10 cellular contexts compared by ENCODE assay signal in the genomic region with DNA sequence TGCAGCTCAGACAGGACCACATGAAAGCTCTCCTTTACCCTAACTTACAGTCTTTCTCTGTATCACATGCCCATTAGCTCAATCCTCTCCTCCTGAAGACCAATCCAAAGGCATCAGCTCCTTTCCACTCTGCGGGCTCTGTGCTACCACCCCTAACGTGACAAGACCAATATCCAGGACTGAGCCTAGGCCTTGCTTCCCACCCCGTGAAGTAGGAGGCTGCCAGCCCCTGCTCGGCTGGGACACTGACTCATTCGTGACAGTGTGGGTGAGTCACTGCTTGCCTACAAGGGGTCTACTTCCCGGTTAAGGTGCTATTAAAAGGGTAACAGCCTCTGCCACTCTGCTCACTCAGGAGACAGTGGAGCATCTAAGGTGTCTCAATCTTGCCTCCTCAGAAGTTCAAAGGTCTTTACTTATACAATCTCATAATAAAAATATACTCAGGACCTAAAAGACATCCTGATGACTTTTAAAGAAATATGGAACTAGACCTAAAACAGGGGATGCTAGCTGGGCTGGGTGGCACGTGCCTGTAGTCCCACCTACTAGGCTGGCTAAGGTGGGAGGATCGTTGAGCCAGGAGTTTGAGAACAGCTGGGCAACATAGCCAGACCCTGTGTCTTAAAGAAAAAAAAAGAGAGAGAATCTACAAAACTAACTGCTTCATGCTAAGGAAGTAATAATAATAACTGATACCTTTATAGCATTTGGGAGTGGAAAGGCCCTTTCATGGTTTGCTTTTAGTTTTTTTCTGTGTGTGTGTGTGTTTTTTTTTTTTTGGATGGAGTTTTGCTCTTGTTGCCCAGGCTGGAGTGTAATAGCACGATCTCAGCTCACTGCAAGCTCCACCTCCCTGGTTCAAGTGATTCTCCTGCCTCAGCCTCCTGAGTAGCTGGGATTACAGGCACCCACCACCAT. TPM values are rescaled to one million over a fixed set of nuclear protein-coding genes. Genes with fewer than 3 reads are reported as not detected.
A peak's percentile ranks its signal among the peaks of the same experiment; 100 is the strongest.
DNase-seq lines count a peak whose midpoint lies in the region; ATAC-seq lines count a peak whose summit lies in the region.
"Had no signal": no experiment of that assay in that cellular context is flagged by ENCODE, and none has a peak within 500 bp of the region (broad histone marks: within the 10 kb centered on the region; RNA-seq: fewer than 3 reads in every experiment).

No MANE protein-coding gene starts in this region.

- POLR2A ChIA-PET in activated CD4-positive, alpha-beta T cell treated with anti-CD3 and anti-CD28 coated beads, Interleukin-2, amount 10 ng/mL, durations not matched to agents 7 days and 5 days (lab: Charles Lee) = interaction anchor here (0.7 kb wide), 1 partner anchor 121 kb away, joined by 3 read pairs; no protein-coding TSS in a partner anchor

- DNase-seq in activated CD4-positive, alpha-beta T cell treated with anti-CD3 and anti-CD28 coated beads for 4 hours = peak; percentile 33 to 46
- DNase-seq in activated CD4-positive, alpha-beta T cell treated with anti-CD3 and anti-CD28 coated beads, Interleukin-2, amount 10 ng/mL, durations not matched to agents 7 days and 5 days = no peak
- DNase-seq in activated CD8-positive, alpha-beta memory T cell treated with anti-CD3 and anti-CD28 coated beads, Interleukin-2, amount 50 U/mL, for 48 hours = peak; percentile 71
- DNase-seq in left ventricle myocardium superior = no peak
- no peak for DNase-seq in stimulated activated naive CD8-positive, alpha-beta T cell treated with anti-CD3 and anti-CD28 coated beads, Interleukin-15, amount 100 ng/mL, for 72 hours
- no peak for DNase-seq in NCI-H1105 treated with DMSO at 0.1 percent for 48 hours (lab: John Stamatoyannopoulos, UW)
- no peak for DNase-seq in T-helper 2 cell

- intact Hi-C loops in left ventricle myocardium superior (cut with micrococcal nuclease) = no loop called here

- H3K4me1 Mint-ChIP-seq in activated CD4-positive, alpha-beta T cell treated with anti-CD3 and anti-CD28 coated beads, Interleukin-2, amount 10 ng/mL, durations not matched to agents 7 days and 5 days = no peaks in the 10 kb centered on the region
- H3K4me1 Mint-ChIP-seq in stimulated activated naive CD8-positive, alpha-beta T cell treated with anti-CD3 and anti-CD28 coated beads, Interleukin-15, amount 100 ng/mL, for 72 hours = peaks cover 14% of the 10 kb centered on the region

- H3K4me3 Mint-ChIP-seq in activated CD4-positive, alpha-beta T cell treated with anti-CD3 and anti-CD28 coated beads, Interleukin-2, amount 10 ng/mL, durations not matched to agents 7 days and 5 days = no peak overlapping the region
- H3K4me3 Mint-ChIP-seq in stimulated activated naive CD8-positive, alpha-beta T cell treated with anti-CD3 and anti-CD28 coated beads, Interleukin-15, amount 100 ng/mL, for 72 hours = no peak overlapping the region
- H3K4me3 Mint-ChIP-seq: activated naive CD4-positive, alpha-beta T cell treated with anti-CD3 and anti-CD28 coated beads, Interleukin-2, amount 50 U/mL, for 24 hours; B cell had no signal

- H3K36me3 Mint-ChIP-seq in activated CD4-positive, alpha-beta T cell treated with anti-CD3 and anti-CD28 coated beads, Interleukin-2, amount 10 ng/mL, durations not matched to agents 7 days and 5 days (ENCODE audit: low read depth) = no peaks in the 10 kb centered on the region
- H3K36me3 Mint-ChIP-seq: activated naive CD4-positive, alpha-beta T cell treated with anti-CD3 and anti-CD28 coated beads, Interleukin-2, amount 50 U/mL, for 24 hours had no signal

- CTCF ChIA-PET in activated CD4-positive, alpha-beta T cell treated with anti-CD3 and anti-CD28 coated beads, Interleukin-2, amount 10 ng/mL, durations not matched to agents 7 days and 5 days (lab: Charles Lee) = interaction anchor here (0.7 to 1.3 kb wide), 3 partner anchors 12 to 89 kb away, joined by 3 read pairs; no protein-coding TSS in a partner anchor

- peak; percentile 4 for ATAC-seq in left ventricle myocardium superior
- peak; percentile 44 for ATAC-seq in stimulated activated naive CD8-positive, alpha-beta T cell treated with anti-CD3 and anti-CD28 coated beads, Interleukin-15, amount 100 ng/mL, for 72 hours
- no peak for ATAC-seq in HG03135 (IDR thresholded peaks at IDR 0.05; ENCODE audit: unreplicated experiment)

- H3K27me3 Mint-ChIP-seq in activated CD4-positive, alpha-beta T cell treated with anti-CD3 and anti-CD28 coated beads, Interleukin-2, amount 10 ng/mL, durations not matched to agents 7 days and 5 days = peaks cover under 1% of the 10 kb centered on the region
- peaks cover 13% of the 10 kb centered on the region for H3K27me3 Mint-ChIP-seq in stimulated activated naive CD8-positive, alpha-beta T cell treated with anti-CD3 and anti-CD28 coated beads, Interleukin-15, amount 100 ng/mL, for 72 hours

- H3K9me3 Mint-ChIP-seq in activated CD4-positive, alpha-beta T cell treated with anti-CD3 and anti-CD28 coated beads, Interleukin-2, amount 10 ng/mL, durations not matched to agents 7 days and 5 days = no peaks in the 10 kb centered on the region
- no peaks in the 10 kb centered on the region for H3K9me3 Mint-ChIP-seq in stimulated activated naive CD8-positive, alpha-beta T cell treated with anti-CD3 and anti-CD28 coated beads, Interleukin-15, amount 100 ng/mL, for 72 hours
- H3K9me3 Mint-ChIP-seq: activated naive CD4-positive, alpha-beta T cell treated with anti-CD3 and anti-CD28 coated beads, Interleukin-2, amount 50 U/mL, for 24 hours had no signal

- H3K27ac Mint-ChIP-seq in activated CD4-positive, alpha-beta T cell treated with anti-CD3 and anti-CD28 coated beads, Interleukin-2, amount 10 ng/mL, durations not matched to agents 7 days and 5 days = no peak overlapping the region
- peak overlapping the region in 1 of 2 donors; percentile 14 for H3K27ac Mint-ChIP-seq in stimulated activated naive CD8-positive, alpha-beta T cell treated with anti-CD3 and anti-CD28 coated beads, Interleukin-15, amount 100 ng/mL, for 72 hours
- H3K27ac Mint-ChIP-seq: activated naive CD4-positive, alpha-beta T cell treated with anti-CD3 and anti-CD28 coated beads, Interleukin-2, amount 50 U/mL, for 24 hours; B cell had no signal

RNA-seq across cellular contexts. Expression of gene TMEM44, which starts 55.0 kb away (rescaled TPM):
- 1 to 10 TPM; 1.9 to 2.7 TPM for total RNA-seq in activated CD4-positive, alpha-beta T cell treated with anti-CD3 and anti-CD28 coated beads, Interleukin-2, amount 10 ng/mL, durations not matched to agents 7 days and 5 days
- 5.3 TPM for total RNA-seq in left ventricle myocardium superior

Comparison
In these comparisons a context has a peak if more than half of its experiments do, and no peak if none do; other contexts are left out.
1. DNase-seq: peak in activated CD4-positive, alpha-beta T cell treated with anti-CD3 and anti-CD28 coated beads for 4 hours (2 of 2) and activated CD8-positive, alpha-beta memory T cell treated with anti-CD3 and anti-CD28 coated beads, Interleukin-2, amount 50 U/mL, for 48 hours (single experiment); none in activated CD4-positive, alpha-beta T cell treated with anti-CD3 and anti-CD28 coated beads, Interleukin-2, amount 10 ng/mL, durations not matched to agents 7 days and 5 days (single experiment), left ventricle myocardium superior (single experiment), stimulated activated naive CD8-positive, alpha-beta T cell treated with anti-CD3 and anti-CD28 coated beads, Interleukin-15, amount 100 ng/mL, for 72 hours (0 of 2), NCI-H1105 treated with DMSO at 0.1 percent for 48 hours (single experiment) and T-helper 2 cell (0 of 5).